3 cellular contexts compared by ENCODE assay signal in the genomic region with DNA sequence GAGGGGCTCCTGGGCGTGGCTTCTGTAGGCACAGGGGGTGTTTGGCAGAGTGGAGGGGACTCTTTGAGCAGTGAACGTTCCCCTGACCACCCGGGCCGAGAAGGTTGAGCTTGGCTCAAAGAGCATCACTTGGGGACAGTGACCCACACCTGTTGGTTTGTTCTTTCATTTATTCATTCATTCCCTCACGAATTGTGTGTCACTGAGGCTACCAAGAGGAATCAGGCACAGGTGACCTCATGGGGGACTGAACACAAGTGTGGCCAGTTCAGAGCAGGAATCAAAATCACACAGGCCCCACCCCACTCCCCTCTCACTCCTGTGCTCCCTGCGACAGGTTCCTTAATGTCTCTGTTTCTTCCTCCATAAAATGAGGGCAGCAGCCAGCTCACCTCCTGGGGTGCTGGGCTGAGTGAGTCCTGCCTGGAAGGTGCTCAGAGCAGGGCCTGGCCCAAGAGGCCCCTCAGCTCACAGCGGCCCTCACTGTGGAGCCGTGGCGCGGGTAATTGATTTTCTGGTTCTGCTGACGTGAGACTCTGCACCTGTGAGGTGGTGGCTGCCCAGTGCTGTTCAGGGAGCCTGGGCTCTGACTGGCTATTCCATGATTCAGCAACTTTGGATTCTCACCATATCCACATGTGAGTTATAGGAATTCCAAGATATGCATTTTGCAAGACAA.
TF ChIP-seq lines count a peak whose summit lies in the region.

No MANE protein-coding gene starts in this region.

TF ChIP-seq in A549, 52 proteins besides CTCF, POLR2A, EP300 and RAD21:
- no peak for TF ChIP-seq TFCP2L1 (CRISPR knock-in tag; IDR thresholded peaks at IDR 0.05)
- TF ChIP-seq KDM5A (IDR thresholded peaks at IDR 0.05) = no peak
- no peak for TF ChIP-seq ATOH8 (CRISPR knock-in tag; IDR thresholded peaks at IDR 0.05; ENCODE audit: low read depth)
- peak; percentile 43 for TF ChIP-seq MAFK (IDR thresholded peaks at IDR 0.05; ENCODE audit: partially characterized antibody)
- TF ChIP-seq PHF8 (IDR thresholded peaks at IDR 0.05; ENCODE audit: borderline replicate concordance, low read depth) = no peak
- TF ChIP-seq RCOR1 (IDR thresholded peaks at IDR 0.05; ENCODE audit: low read depth, low read length) = no peak

TF ChIP-seq in HEK293, 187 proteins besides CTCF, POLR2A, EP300 and RAD21:
- TF ChIP-seq SCRT2 (tag by site-specific recombination; IDR thresholded peaks at IDR 0.05) (peak; percentile 88), SCRT1 (tag by site-specific recombination; IDR thresholded peaks at IDR 0.05; ENCODE audit: borderline replicate concordance) (peak; percentile 87), ZNF169 (tag by site-specific recombination; IDR thresholded peaks at IDR 0.05) (no peak)
TF ChIP-seq in HEK293: peak in this region for 2.

TF ChIP-seq in H1, 55 proteins besides CTCF, POLR2A, EP300 and RAD21:
- TF ChIP-seq SIX5 (IDR thresholded peaks at IDR 0.05; ENCODE audit: low read depth, low read length) (no peak), TAF1 (IDR thresholded peaks at IDR 0.05; ENCODE audit: low read depth, low read length) (no peak), ASH2L (IDR thresholded peaks at IDR 0.05; ENCODE audit: low read length) (no peak), SAP30 (IDR thresholded peaks at IDR 0.05; ENCODE audit: insufficient read depth, insufficient replicate concordance, low read length) (no peak), BRCA1 (IDR thresholded peaks at IDR 0.05; ENCODE audit: low read depth, low read length) (no peak), FOSL1 (IDR thresholded peaks at IDR 0.05; ENCODE audit: insufficient read depth, low read depth, low read length) (no peak), TAF7 (optimal IDR thresholded peaks at IDR 0.05; ENCODE audit: borderline replicate concordance, low read depth, low read length) (no peak), RXRA (IDR thresholded peaks at IDR 0.05; ENCODE audit: insufficient read depth, low read depth, low read length) (no peak), EZH2 (IDR thresholded peaks at IDR 0.05; ENCODE audit: low read depth, low read length, severe bottlenecking) (no peak), JUN (IDR thresholded peaks at IDR 0.05; ENCODE audit: low read depth, low read length) (no peak), HDAC6 (IDR thresholded peaks at IDR 0.05; ENCODE audit: low read depth, low read length) (no peak), RNF2 (IDR thresholded peaks at IDR 0.05; ENCODE audit: borderline replicate concordance, low read depth, low read length, missing control alignments, poor library complexity, severe bottlenecking) (no peak)
